8 cellular contexts compared by ENCODE assay signal in genomic region chr3:141303481-141304223, GRCh38.
DNase-seq lines count a peak whose midpoint lies in the region; ATAC-seq, FAIRE-seq and TF ChIP-seq lines count a peak whose summit lies in the region.

No MANE protein-coding gene starts in this region.

- no peak overlapping the region for H3K9ac ChIP-seq in kidney (ENCODE audit: low read length in 2 of 2)

- no peaks in the 10 kb centered on the region for H3K27me3 ChIP-seq in breast epithelium

- H3K9me3 ChIP-seq in breast epithelium, result no peaks in the 10 kb centered on the region
- no peaks in the 10 kb centered on the region for H3K9me3 ChIP-seq in kidney (ENCODE audit: control insufficient read depth in 1 of 2, low read length in 2 of 2)

- no peaks in the 10 kb centered on the region for H3K36me3 ChIP-seq in breast epithelium
- no peaks in the 10 kb centered on the region for H3K36me3 ChIP-seq in kidney (ENCODE audit: control insufficient read depth in 1 of 2, insufficient read depth in 2 of 2, low read length in 2 of 2)

- H3K4me1 ChIP-seq in breast epithelium, result no peaks in the 10 kb centered on the region
- H3K4me1 ChIP-seq in kidney (ENCODE audit: control insufficient read depth in 1 of 2, insufficient read depth in 1 of 2, low read depth in 1 of 2, low read length in 2 of 2), result peaks cover 0 to under 1% of the 10 kb centered on the region in 2 donors

- intact Hi-C loops in breast epithelium (cut with DNase I; ENCODE audit: low total_unique reads), result loop anchor here (10.0 kb wide), 1 partner anchor 261 kb away; no protein-coding TSS in a partner anchor
- intact Hi-C loops in kidney (cut with DNase I), result loop anchor here (10.0 kb wide), 1 partner anchor 151 kb away; no protein-coding TSS in a partner anchor

- TF ChIP-seq CTCF in breast epithelium (IDR thresholded peaks at IDR 0.05) (peak; percentile 69 to 79 (median 73)), kidney (IDR thresholded peaks at IDR 0.05; ENCODE audit: borderline replicate concordance, extremely low read depth, insufficient read depth) (peak; percentile 78)

- ATAC-seq in HG02852 (IDR thresholded peaks at IDR 0.05; ENCODE audit: unreplicated experiment), result peak; percentile 80

- DNase-seq in stimulated activated CD4-positive, alpha-beta T cell treated with anti-CD3 and anti-CD28 coated beads, Interleukin-12 subunit alpha, Interleukin-12 subunit beta, amount 100 ng/mL, for 48 hours (ENCODE audit: low read depth in 2 of 3, low spot score in 1 of 3), result peak in 2 of 3 donors; percentile 38 to 92
- DNase-seq in stimulated activated CD4-positive, alpha-beta T cell treated with anti-CD3 and anti-CD28 coated beads, Interleukin-4, amount 100 ng/mL, for 1 hour, result no peak
- DNase-seq in NCI-H187 (lab: John Stamatoyannopoulos, UW), result peak; percentile 34 to 35
- peak; percentile 46 for DNase-seq in T follicular helper cell (ENCODE audit: low read depth)
- peak in 1 of 2 donors; percentile 38 for DNase-seq in breast epithelium (ENCODE audit: low spot score in 2 of 2)
- no peak for DNase-seq in kidney
- DNase-seq in stimulated activated CD8-positive, alpha-beta memory T cell treated with anti-CD3 and anti-CD28 coated beads, Interleukin-12 subunit alpha, Interleukin-12 subunit beta, amount 100 ng/mL, for 1 hour (ENCODE audit: low read depth), result peak; percentile 51

- peak; percentile 57 for FAIRE-seq in kidney (lab: Jason Lieb, UNC)

- no peak for TF ChIP-seq POLR2A in breast epithelium (IDR thresholded peaks at IDR 0.05)

- H3K4me3 ChIP-seq in breast epithelium (no peak overlapping the region), kidney (ENCODE audit: low read length in 2 of 2) (no peak overlapping the region)

- H3K27ac ChIP-seq in breast epithelium (no peak overlapping the region), kidney (ENCODE audit: low read depth in 2 of 2, low read length in 2 of 2) (no peak overlapping the region)

Comparison
In these comparisons a context has a peak if more than half of its experiments do, and no peak if none do; other contexts are left out.
1. DNase-seq: peak in stimulated activated CD4-positive, alpha-beta T cell treated with anti-CD3 and anti-CD28 coated beads, Interleukin-12 subunit alpha, Interleukin-12 subunit beta, amount 100 ng/mL, for 48 hours (2 of 3), NCI-H187 (2 of 2), T follicular helper cell (single experiment) and stimulated activated CD8-positive, alpha-beta memory T cell treated with anti-CD3 and anti-CD28 coated beads, Interleukin-12 subunit alpha, Interleukin-12 subunit beta, amount 100 ng/mL, for 1 hour (single experiment); none in stimulated activated CD4-positive, alpha-beta T cell treated with anti-CD3 and anti-CD28 coated beads, Interleukin-4, amount 100 ng/mL, for 1 hour (single experiment) and kidney (single experiment).